ENCODE assay signal across 9 cellular contexts in genomic region chr1:65174585-65174984, GRCh38. TPM values are rescaled to one million over a fixed set of nuclear protein-coding genes. Genes with fewer than 3 reads are reported as not detected.
A peak's percentile ranks its signal among the peaks of the same experiment; 100 is the strongest.
DNase-seq lines count a peak whose midpoint lies in the region; ATAC-seq and TF ChIP-seq lines count a peak whose summit lies in the region.
"Had no signal": no experiment of that assay in that cellular context is flagged by ENCODE, and none has a peak within 500 bp of the region (broad histone marks: within the 10 kb centered on the region; RNA-seq: fewer than 3 reads in every experiment).

No MANE protein-coding gene starts in this region.

- TF ChIP-seq POLR2A in uterus (IDR thresholded peaks at IDR 0.05) = no peak

- H3K27ac ChIP-seq in ACC112 (ENCODE audit: low read depth, low read length) (peak overlapping the region; percentile 67), right cardiac atrium (ENCODE audit: low read length) (peak overlapping the region; percentile 97), uterus (no peak overlapping the region)

- no peak for TF ChIP-seq CTCF in uterus (IDR thresholded peaks at IDR 0.05)

- peak; percentile 89 for DNase-seq in SKM-1 (lab: John Stamatoyannopoulos, UW; ENCODE audit: unreplicated experiment)
- peak in 2 of 3 donors; percentile 76 to 87 for DNase-seq in right cardiac atrium
- peak; percentile 29 to 47 for DNase-seq in uterus
- DNase-seq in HuH-7 (ENCODE audit: low spot score) = no peak
- no peak for DNase-seq in DMS153 treated with DMSO at 0.1 percent for 48 hours (lab: John Stamatoyannopoulos, UW; ENCODE audit: unreplicated experiment)
- DNase-seq: DND-41 had no signal

- H3K4me3 ChIP-seq in ACC112 (ENCODE audit: low read depth, low read length) (no peak overlapping the region; the same call in 1 of the 2 replicates), right cardiac atrium (ENCODE audit: low read length) (no peak overlapping the region), uterus (no peak overlapping the region)

- ATAC-seq in GM19351 (IDR thresholded peaks at IDR 0.05; ENCODE audit: unreplicated experiment) = peak; percentile 88
- peak; percentile 73 for ATAC-seq in HG03196 (IDR thresholded peaks at IDR 0.05; ENCODE audit: unreplicated experiment)
- ATAC-seq in right cardiac atrium = peak; percentile 67 to 70

- peaks cover 95% of the 10 kb centered on the region for H3K79me2 ChIP-seq in ACC112 (ENCODE audit: control insufficient read depth, insufficient read depth, low read length, unreplicated experiment)

- H3K4me1 ChIP-seq in ACC112 (ENCODE audit: control insufficient read depth, insufficient read depth, low read length, unreplicated experiment) (peaks cover 69% of the 10 kb centered on the region), right cardiac atrium (ENCODE audit: control insufficient read depth, insufficient read depth, low read length) (peaks cover 19% of the 10 kb centered on the region), uterus (no peaks in the 10 kb centered on the region)

- H3K36me3 ChIP-seq in ACC112 (ENCODE audit: insufficient read depth, low read length) = no peaks in the 10 kb centered on the region
- H3K36me3 ChIP-seq in uterus = no peaks in the 10 kb centered on the region

- 23% methylated on average over 3 of the region's 3 CpGs for WGBS in right cardiac atrium

- intact Hi-C loops in right cardiac atrium (cut with DNase I) = no loop called here
- intact Hi-C loops in uterus (cut with DNase I; ENCODE audit: low total_unique reads) = no loop called here

- H3K27me3 ChIP-seq in ACC112 (ENCODE audit: insufficient read depth, low read length) = no peaks in the 10 kb centered on the region
- no peaks in the 10 kb centered on the region for H3K27me3 ChIP-seq in right cardiac atrium (ENCODE audit: control insufficient read depth, insufficient read depth)
- H3K27me3 ChIP-seq in uterus = no peaks in the 10 kb centered on the region

- H2AFZ ChIP-seq in ACC112 (ENCODE audit: low read length, unreplicated experiment) = no peak overlapping the region

- H3K9me3 ChIP-seq in right cardiac atrium (ENCODE audit: control insufficient read depth, low read length) (no peaks in the 10 kb centered on the region), uterus (no peaks in the 10 kb centered on the region)

RNA-seq across cellular contexts. Expression of gene AK4, which starts 26.6 kb away (rescaled TPM):
- total RNA-seq in right cardiac atrium (100 to 1,000 TPM in 1 of 4 donors, 10 to 100 TPM in 3; 75.1 to 102 (median 90.8) TPM), uterus (10 to 100 TPM in 3 of 4 donors, 1 to 10 TPM in 1; 9.5 to 31.5 (median 18.5) TPM)
- polyA plus RNA-seq in right cardiac atrium = 31.2 TPM

Comparison
In these comparisons a context has a peak if more than half of its experiments do, and no peak if none do; other contexts are left out.
1. H3K27ac ChIP-seq: peak in ACC112 (single experiment) and right cardiac atrium (single experiment); none in uterus (0 of 2).
2. DNase-seq: peak in SKM-1 (single experiment), right cardiac atrium (2 of 3) and uterus (2 of 2); none in HuH-7 (single experiment) and DMS153 treated with DMSO at 0.1 percent for 48 hours (single experiment).
3. Peak in every context shown above with its lines, with median percentiles within 50 percentile points of each other: ATAC-seq.